Comparison of ENCODE assay signal across 20 cellular contexts in genomic region chr6:98514073-98514720, GRCh38.
DNase-seq lines count a peak whose midpoint lies in the region; ATAC-seq and TF ChIP-seq lines count a peak whose summit lies in the region.
"Had no signal": no experiment of that assay in that cellular context is flagged by ENCODE, and none has a peak within 500 bp of the region (broad histone marks: within the 10 kb centered on the region; RNA-seq: fewer than 3 reads in every experiment).

No MANE protein-coding gene starts in this region.

- no peaks in the 10 kb centered on the region for H3K9me3 Mint-ChIP-seq in activated naive CD4-positive, alpha-beta T cell treated with anti-CD3 and anti-CD28 coated beads for 36 hours

- CTCF ChIA-PET in activated naive CD4-positive, alpha-beta T cell treated with anti-CD3 and anti-CD28 coated beads for 36 hours (lab: Charles Lee) = no interaction called here

- H3K9me3 ChIP-seq in mucosa of descending colon = no peaks in the 10 kb centered on the region
- H3K9me3 ChIP-seq: lower lobe of right lung, SJSA1, upper lobe of right lung had no signal

- H3K4me1 Mint-ChIP-seq in activated naive CD4-positive, alpha-beta T cell treated with anti-CD3 and anti-CD28 coated beads for 36 hours (ENCODE audit: low read depth) = no peaks in the 10 kb centered on the region

- ATAC-seq in GM18907 (IDR thresholded peaks at IDR 0.05; ENCODE audit: unreplicated experiment) = peak; percentile 58
- ATAC-seq in HG03175 (IDR thresholded peaks at IDR 0.05; ENCODE audit: unreplicated experiment) = peak; percentile 57
- ATAC-seq in mucosa of descending colon = no peak
- ATAC-seq in HG02610 (IDR thresholded peaks at IDR 0.05; ENCODE audit: unreplicated experiment) = no peak
- ATAC-seq: lower lobe of right lung; natural killer cell treated with Interleukin-12 subunit alpha and Interleukin-12 subunit beta and Interleukin-15 and Interleukin-18, amount 100 ng/mL, for 72 hours; upper lobe of right lung had no signal

- TF ChIP-seq CTCF in mucosa of descending colon (IDR thresholded peaks at IDR 0.05) = no peak

- no peak overlapping the region for H3K27ac Mint-ChIP-seq in activated naive CD4-positive, alpha-beta T cell treated with anti-CD3 and anti-CD28 coated beads for 36 hours
- H3K27ac Mint-ChIP-seq: natural killer cell treated with Interleukin-12 subunit alpha and Interleukin-12 subunit beta and Interleukin-15 and Interleukin-18, amount 100 ng/mL, for 72 hours had no signal

- no peaks in the 10 kb centered on the region for H3K4me1 ChIP-seq in mucosa of descending colon (ENCODE audit: low read depth)
- H3K4me1 ChIP-seq: lower lobe of right lung, SJSA1, upper lobe of right lung had no signal

- H3K4me3 ChIP-seq in mucosa of descending colon = no peak overlapping the region
- H3K4me3 ChIP-seq: lower lobe of right lung, SJSA1, upper lobe of right lung had no signal

- intact Hi-C loops in mucosa of descending colon (cut with DNase I, micrococcal nuclease) = no loop called here
- intact Hi-C loops in activated naive CD4-positive, alpha-beta T cell treated with anti-CD3 and anti-CD28 coated beads for 36 hours (cut with micrococcal nuclease) = no loop called here

- no peaks in the 10 kb centered on the region for H3K36me3 ChIP-seq in mucosa of descending colon (ENCODE audit: low read depth)
- H3K36me3 ChIP-seq: brain microvascular endothelial cell, lower lobe of right lung, SJSA1, upper lobe of right lung had no signal

- H3K36me3 Mint-ChIP-seq in activated naive CD4-positive, alpha-beta T cell treated with anti-CD3 and anti-CD28 coated beads for 36 hours (ENCODE audit: low read depth) = no peaks in the 10 kb centered on the region
- H3K36me3 Mint-ChIP-seq: natural killer cell treated with Interleukin-12 subunit alpha and Interleukin-12 subunit beta and Interleukin-15 and Interleukin-18, amount 100 ng/mL, for 72 hours had no signal

- no peak overlapping the region for H3K4me3 Mint-ChIP-seq in activated naive CD4-positive, alpha-beta T cell treated with anti-CD3 and anti-CD28 coated beads for 36 hours
- H3K4me3 Mint-ChIP-seq: natural killer cell treated with Interleukin-12 subunit alpha and Interleukin-12 subunit beta and Interleukin-15 and Interleukin-18, amount 100 ng/mL, for 72 hours had no signal

- DNase-seq in DMS53 (lab: John Stamatoyannopoulos, UW) = peak; percentile 35
- DNase-seq in OCI-M1 (lab: John Stamatoyannopoulos, UW) = peak; percentile 22
- no peak for DNase-seq in mucosa of descending colon
- no peak for DNase-seq in stimulated activated CD4-positive, alpha-beta T cell treated with anti-CD3 and anti-CD28 coated beads, Interleukin-1b, Interleukin-23, amount 100 ng/mL, for 48 hours
- no peak for DNase-seq in activated naive CD4-positive, alpha-beta T cell treated with anti-CD3 and anti-CD28 coated beads for 36 hours
- DNase-seq: activated naive CD4-positive, alpha-beta T cell treated with Interleukin-2 at 50 U/mL for 16 hours; brain microvascular endothelial cell; DMS79 treated with DMSO at 0.1 percent for 48 hours; effector CD8-positive, alpha-beta T cell; HCEC 1CT; IMR-90; lower lobe of right lung; NCI-H1436; stimulated activated CD4-positive, alpha-beta T cell treated with anti-CD3 and anti-CD28 coated beads, Interleukin-4, amount 100 ng/mL, for 1 hour; upper lobe of right lung had no signal

- no peaks in the 10 kb centered on the region for H3K27me3 Mint-ChIP-seq in activated naive CD4-positive, alpha-beta T cell treated with anti-CD3 and anti-CD28 coated beads for 36 hours (ENCODE audit: low read depth)
- H3K27me3 Mint-ChIP-seq: natural killer cell treated with Interleukin-12 subunit alpha and Interleukin-12 subunit beta and Interleukin-15 and Interleukin-18, amount 100 ng/mL, for 72 hours had no signal

Comparison
In these comparisons a context has a peak if more than half of its experiments do, and no peak if none do; other contexts are left out.
1. DNase-seq: peak in DMS53 (single experiment) and OCI-M1 (single experiment); none in mucosa of descending colon (0 of 3), stimulated activated CD4-positive, alpha-beta T cell treated with anti-CD3 and anti-CD28 coated beads, Interleukin-1b, Interleukin-23, amount 100 ng/mL, for 48 hours (single experiment) and activated naive CD4-positive, alpha-beta T cell treated with anti-CD3 and anti-CD28 coated beads for 36 hours (single experiment).
2. ATAC-seq: peak in GM18907 (single experiment) and HG03175 (single experiment); none in mucosa of descending colon (single experiment) and HG02610 (single experiment).